25 cellular contexts compared by ENCODE assay signal in genomic region chr5:171142617-171143016, GRCh38.
"Had no signal": no experiment of that assay in that cellular context is flagged by ENCODE, and none has a peak within 500 bp of the region (broad histone marks: within the 10 kb centered on the region; RNA-seq: fewer than 3 reads in every experiment).

No MANE protein-coding gene starts in this region.

- H3K36me3 Mint-ChIP-seq: mesothelial cell of epicardium; naive B cell; naive thymus-derived CD8-positive, alpha-beta T cell had no signal

- H3K4me3 Mint-ChIP-seq: mesothelial cell of epicardium; naive B cell; naive thymus-derived CD8-positive, alpha-beta T cell had no signal

- H3K9me3 ChIP-seq: esophagus squamous epithelium, gastrocnemius medialis, heart right ventricle, left lung, lower lobe of right lung, mucosa of descending colon had no signal

- H3K27me3 ChIP-seq: dorsolateral prefrontal cortex, esophagus squamous epithelium, gastrocnemius medialis, heart right ventricle, left lung had no signal

- H3K4me3 ChIP-seq: coronary artery, dorsolateral prefrontal cortex, esophagus squamous epithelium, gastrocnemius medialis, heart right ventricle, left lung, lower lobe of right lung, mucosa of descending colon had no signal

- H3K9me3 Mint-ChIP-seq: mesothelial cell of epicardium; naive B cell; naive thymus-derived CD8-positive, alpha-beta T cell had no signal

- H3K27ac Mint-ChIP-seq: mesothelial cell of epicardium; naive thymus-derived CD8-positive, alpha-beta T cell had no signal

- H3K4me1 Mint-ChIP-seq: mesothelial cell of epicardium; naive B cell; naive thymus-derived CD8-positive, alpha-beta T cell had no signal

- ATAC-seq: esophagus mucosa; gastrocnemius medialis; heart right ventricle; left cardiac atrium; left ventricle myocardium superior; mucosa of descending colon; naive thymus-derived CD8-positive, alpha-beta T cell had no signal

- DNase-seq: dermis blood vessel endothelial cell; dorsolateral prefrontal cortex; effector CD4-positive, alpha-beta T cell; effector memory CD4-positive, alpha-beta T cell; erythroblast; esophagus squamous epithelium; foreskin fibroblast; foreskin melanocyte; gastrocnemius medialis; glutamatergic neuron; head of caudate nucleus; heart right ventricle; hippocampal formation; left cardiac atrium; left lung; left ventricle myocardium superior; lower lobe of right lung; mesenchymal stem cell; mucosa of descending colon; naive B cell; naive thymus-derived CD8-positive, alpha-beta T cell had no signal

- H3K36me3 ChIP-seq: esophagus squamous epithelium, gastrocnemius medialis, heart right ventricle, left lung, lower lobe of right lung had no signal

- H3K27ac ChIP-seq: coronary artery, dorsolateral prefrontal cortex, epithelial cell of prostate, esophagus squamous epithelium, gastrocnemius medialis, heart right ventricle, left lung, lower lobe of right lung had no signal

- H3K4me1 ChIP-seq: esophagus squamous epithelium, gastrocnemius medialis, heart right ventricle, left lung, lower lobe of right lung had no signal
